In the genomic region with DNA sequence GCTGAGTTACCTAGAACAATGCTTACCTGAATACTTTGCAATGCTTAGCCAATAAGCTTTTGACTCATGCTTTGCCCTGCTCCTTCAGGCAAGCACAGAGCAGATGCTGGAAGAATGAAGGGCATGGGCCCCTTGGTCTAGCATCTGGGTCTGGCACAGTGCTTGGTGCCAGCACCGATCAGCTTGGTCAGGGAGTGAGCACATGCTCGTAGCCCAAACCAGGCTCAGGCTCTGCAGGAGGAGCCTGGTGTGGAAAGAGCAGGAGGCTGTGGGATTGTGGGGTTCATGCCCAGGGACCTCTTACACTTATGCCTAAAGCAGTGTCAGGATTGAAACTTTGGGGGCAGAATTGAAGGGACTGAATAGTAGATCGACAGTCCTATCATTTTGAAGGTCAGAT, we compare ENCODE assay signal across 1 cellular context.
TF ChIP-seq lines count a peak whose summit lies in the region.

No MANE protein-coding gene starts in this region.

TF ChIP-seq in H1, 55 proteins besides CTCF, POLR2A, EP300 and RAD21:
- TF ChIP-seq SIN3A (conservative IDR thresholded peaks at IDR 0.05 in 1 of 2, IDR thresholded peaks at IDR 0.05 in 1 of 2; ENCODE audit: low read depth in 1 of 2, low read length in 2 of 2) (no peak), TEAD4 (IDR thresholded peaks at IDR 0.05; ENCODE audit: low read depth, low read length) (no peak), HDAC2 (IDR thresholded peaks at IDR 0.05; ENCODE audit: borderline replicate concordance in 1 of 2, low read depth in 2 of 2, low read length in 2 of 2) (no peak), ASH2L (IDR thresholded peaks at IDR 0.05; ENCODE audit: low read length) (no peak), GTF2F1 (IDR thresholded peaks at IDR 0.05; ENCODE audit: borderline replicate concordance, low read depth, low read length) (no peak), RBBP5 (IDR thresholded peaks at IDR 0.05; ENCODE audit: borderline replicate concordance, low read depth, low read length) (no peak), CTBP2 (IDR thresholded peaks at IDR 0.05; ENCODE audit: borderline replicate concordance, insufficient read depth, insufficient read length, low read length) (no peak), EGR1 (IDR thresholded peaks at IDR 0.05; ENCODE audit: borderline replicate concordance, low read depth, low read length) (no peak), GABPA (IDR thresholded peaks at IDR 0.05; ENCODE audit: borderline replicate concordance, insufficient read depth, low read length) (no peak), RXRA (IDR thresholded peaks at IDR 0.05; ENCODE audit: insufficient read depth, low read depth, low read length) (no peak), CHD1 (IDR thresholded peaks at IDR 0.05; ENCODE audit: low read depth, low read length) (no peak), NRF1 (IDR thresholded peaks at IDR 0.05; ENCODE audit: low read depth, low read length) (no peak), POU5F1 (IDR thresholded peaks at IDR 0.05; ENCODE audit: low read depth, low read length) (no peak), BRCA1 (IDR thresholded peaks at IDR 0.05; ENCODE audit: low read depth, low read length) (no peak), KDM1A (IDR thresholded peaks at IDR 0.05; ENCODE audit: borderline replicate concordance, low read length) (no peak), PHF8 (conservative IDR thresholded peaks at IDR 0.05; ENCODE audit: low read depth, low read length) (no peak)
- TF ChIP-seq, protein P1, sequence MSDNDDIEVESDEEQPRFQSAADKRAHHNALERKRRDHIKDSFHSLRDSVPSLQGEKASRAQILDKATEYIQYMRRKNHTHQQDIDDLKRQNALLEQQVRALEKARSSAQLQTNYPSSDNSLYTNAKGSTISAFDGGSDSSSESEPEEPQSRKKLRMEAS (IDR thresholded peaks at IDR 0.05): no peak
- TF ChIP-seq, protein P2, sequence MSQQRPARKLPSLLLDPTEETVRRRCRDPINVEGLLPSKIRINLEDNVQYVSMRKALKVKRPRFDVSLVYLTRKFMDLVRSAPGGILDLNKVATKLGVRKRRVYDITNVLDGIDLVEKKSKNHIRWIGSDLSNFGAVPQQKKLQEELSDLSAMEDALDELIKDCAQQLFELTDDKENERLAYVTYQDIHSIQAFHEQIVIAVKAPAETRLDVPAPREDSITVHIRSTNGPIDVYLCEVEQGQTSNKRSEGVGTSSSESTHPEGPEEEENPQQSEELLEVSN (IDR thresholded peaks at IDR 0.05): no peak
